35 cellular contexts compared by ENCODE assay signal in genomic region chr20:58037631-58038030, GRCh38.
"Had no signal": no experiment of that assay in that cellular context is flagged by ENCODE, and none has a peak within 500 bp of the region (broad histone marks: within the 10 kb centered on the region; RNA-seq: fewer than 3 reads in every experiment).

No MANE protein-coding gene starts in this region.

- H3K27me3 ChIP-seq: adrenal gland, body of pancreas, breast epithelium, Peyer's patch had no signal

- H3K36me3 ChIP-seq: adrenal gland, breast epithelium, Peyer's patch, WERI-Rb-1 had no signal

- H3K36me3 Mint-ChIP-seq: activated naive CD4-positive, alpha-beta T cell treated with anti-CD3 and anti-CD28 coated beads, Interleukin-2, amount 50 U/mL, for 72 hours had no signal

- H3K27ac Mint-ChIP-seq: activated CD4-positive, alpha-beta T cell treated with anti-CD3 and anti-CD28 coated beads, Interleukin-2, amount 10 ng/mL, durations not matched to agents 24 days and 14 days; activated CD8-positive, alpha-beta T cell treated with anti-CD3 and anti-CD28 coated beads, Interleukin-2, amount 10 ng/mL, durations not matched to agents 7 days and 5 days; activated naive CD4-positive, alpha-beta T cell treated with anti-CD3 and anti-CD28 coated beads for 36 hours; activated naive CD4-positive, alpha-beta T cell treated with anti-CD3 and anti-CD28 coated beads, Interleukin-2, amount 50 U/mL, for 72 hours; activated T-helper 1 cell treated with anti-CD3 and anti-CD28 coated beads, Interleukin-12 subunit alpha, Interleukin-12 subunit beta, Interleukin-2, Interleukin-4 antibody, amounts not matched to agents 30 ng/mL and 10 ng/mL and 1 ng/mL, durations not matched to agents 14 hours and 24 hours and 36 hours had no signal

- H3K9me3 ChIP-seq: adrenal gland, body of pancreas, breast epithelium, Peyer's patch had no signal

- H3K27ac ChIP-seq: adrenal gland, body of pancreas, breast epithelium, KMS-11, Peyer's patch, WERI-Rb-1 had no signal

- H3K9me3 Mint-ChIP-seq: activated CD4-positive, alpha-beta T cell treated with anti-CD3 and anti-CD28 coated beads, Interleukin-2, amount 10 ng/mL, durations not matched to agents 24 days and 14 days; activated naive CD4-positive, alpha-beta T cell treated with anti-CD3 and anti-CD28 coated beads for 36 hours; activated T-cell treated with anti-CD3 and anti-CD28 coated beads, Interleukin-2, amount 50 U/mL, for 4 hours; activated T-helper 1 cell treated with anti-CD3 and anti-CD28 coated beads, Interleukin-12 subunit alpha, Interleukin-12 subunit beta, Interleukin-2, Interleukin-4 antibody, amounts not matched to agents 30 ng/mL and 10 ng/mL and 1 ng/mL, durations not matched to agents 14 hours and 24 hours and 36 hours had no signal

- DNase-seq: activated CD4-positive, alpha-beta T cell treated with anti-CD3 and anti-CD28 coated beads for 1 hour; activated CD4-positive, alpha-beta T cell treated with anti-CD3 and anti-CD28 coated beads, Interleukin-2, amount 10 ng/mL, durations not matched to agents 24 days and 14 days; activated CD4-positive, alpha-beta T cell treated with anti-CD3 and anti-CD28 coated beads, Interleukin-2, amount 50 U/mL, for 4 hours; activated CD4-positive, CD25-positive, alpha-beta regulatory T cell; activated CD8-positive, alpha-beta T cell treated with anti-CD3 and anti-CD28 coated beads, Interleukin-2, amount 10 ng/mL, durations not matched to agents 7 days and 5 days; activated gamma-delta T cell treated with Interleukin-2 at 50 U/mL for 16 hours; activated naive CD4-positive, alpha-beta T cell treated with anti-CD3 and anti-CD28 coated beads for 36 hours; activated T-cell treated with anti-CD3 and anti-CD28 coated beads for 4 hours; activated T-cell treated with anti-CD3 and anti-CD28 coated beads, Interleukin-2, amount 50 U/mL, for 4 hours; body of pancreas; NCI-H1105; NCI-H1436; NCI-H1694; NCI-H1930; NCI-H2081 treated with DMSO at 0.1 percent for 48 hours; NCI-H226; NCI-H446 treated with DMSO at 0.1 percent for 48 hours; NCI-H524; NK-92 treated with Interleukin-12 subunit alpha and Interleukin-12 subunit beta, amount 100 ng/mL, for 24 hours; PC-3; Peyer's patch; RPMI8226; SIG-M5; SW 1271; T-helper 1 cell; T-helper 2 cell; T-helper 9 cell; WERI-Rb-1 had no signal

- H3K4me3 ChIP-seq: adrenal gland, body of pancreas, breast epithelium, Peyer's patch had no signal

- ATAC-seq: activated CD8-positive, alpha-beta T cell treated with anti-CD3 and anti-CD28 coated beads, Interleukin-2, amount 10 ng/mL, durations not matched to agents 7 days and 5 days; activated naive CD4-positive, alpha-beta T cell treated with anti-CD3 and anti-CD28 coated beads, Interleukin-2, amount 50 U/mL, for 72 hours; activated T-cell treated with anti-CD3 and anti-CD28 coated beads, Interleukin-2, amount 50 U/mL, for 4 hours; body of pancreas; PC-3; Right ventricle myocardium inferior had no signal

- FAIRE-seq: astrocyte had no signal

- H3K4me3 Mint-ChIP-seq: activated CD4-positive, alpha-beta T cell treated with anti-CD3 and anti-CD28 coated beads, Interleukin-2, amount 10 ng/mL, durations not matched to agents 24 days and 14 days; activated CD8-positive, alpha-beta T cell treated with anti-CD3 and anti-CD28 coated beads, Interleukin-2, amount 10 ng/mL, durations not matched to agents 7 days and 5 days; activated naive CD4-positive, alpha-beta T cell treated with anti-CD3 and anti-CD28 coated beads for 36 hours; activated T-cell treated with anti-CD3 and anti-CD28 coated beads, Interleukin-2, amount 50 U/mL, for 4 hours; activated T-helper 1 cell treated with anti-CD3 and anti-CD28 coated beads, Interleukin-12 subunit alpha, Interleukin-12 subunit beta, Interleukin-2, Interleukin-4 antibody, amounts not matched to agents 30 ng/mL and 10 ng/mL and 1 ng/mL, durations not matched to agents 14 hours and 24 hours and 36 hours had no signal

- H3K4me1 ChIP-seq: adrenal gland, body of pancreas, breast epithelium, Peyer's patch had no signal

- H3K4me1 Mint-ChIP-seq: activated CD4-positive, alpha-beta T cell treated with anti-CD3 and anti-CD28 coated beads, Interleukin-2, amount 10 ng/mL, durations not matched to agents 24 days and 14 days had no signal
